ENCODE assay signal across 17 cellular contexts in the genomic region with DNA sequence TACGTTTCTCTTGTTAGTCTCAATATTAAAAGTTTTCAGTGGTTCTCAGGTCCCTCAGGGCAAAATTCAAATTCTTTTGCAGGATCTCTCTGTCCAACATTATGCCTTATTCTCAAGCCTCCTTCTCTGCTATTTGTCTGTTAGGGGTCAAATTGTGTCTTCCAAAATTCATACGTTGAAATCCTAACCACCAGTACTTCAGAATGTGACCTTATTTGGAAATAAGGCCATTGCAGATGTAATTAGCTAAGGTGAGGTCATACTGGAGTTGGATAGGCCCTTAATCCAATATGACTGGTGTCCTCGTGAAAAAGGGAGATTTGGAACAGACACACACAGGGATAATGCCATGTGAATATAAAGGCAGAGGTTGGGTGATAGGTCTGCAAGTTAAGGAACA.
"Had no signal": no experiment of that assay in that cellular context is flagged by ENCODE, and none has a peak within 500 bp of the region (broad histone marks: within the 10 kb centered on the region; RNA-seq: fewer than 3 reads in every experiment).

No MANE protein-coding gene starts in this region.

- H3K4me3 Mint-ChIP-seq: activated CD4-positive, alpha-beta T cell treated with anti-CD3 and anti-CD28 coated beads, Interleukin-2, amount 10 ng/mL, durations not matched to agents 7 days and 5 days; activated naive CD4-positive, alpha-beta T cell treated with anti-CD3 and anti-CD28 coated beads for 36 hours; activated T-helper 17 cell treated with anti-CD3 and anti-CD28 coated beads, Interleukin-2, amount 50 U/mL, for 72 hours; natural killer cell treated with Interleukin-12 subunit alpha and Interleukin-12 subunit beta and Interleukin-15 and Interleukin-18, amount 100 ng/mL, for 72 hours; stimulated activated naive CD8-positive, alpha-beta T cell treated with anti-CD3 and anti-CD28 coated beads, Interleukin-15, Interleukin-2, amounts not matched to agents 100 ng/mL and 50 ng/mL, for 24 hours; T-helper 1 cell treated with Interleukin-12 subunit alpha and Interleukin-12 subunit beta and Interleukin-4 antibody, amounts not matched to agents 30 μg/mL and 1 μg/mL, for 36 hours had no signal

- H3K9me3 ChIP-seq: esophagus muscularis mucosa, lower lobe of right lung, testis had no signal

- H3K27me3 ChIP-seq: esophagus muscularis mucosa, testis had no signal

- H3K4me1 Mint-ChIP-seq: activated CD4-positive, alpha-beta T cell treated with anti-CD3 and anti-CD28 coated beads, Interleukin-2, amount 10 ng/mL, durations not matched to agents 7 days and 5 days; activated T-helper 17 cell treated with anti-CD3 and anti-CD28 coated beads, Interleukin-2, amount 50 U/mL, for 72 hours had no signal

- H3K27ac Mint-ChIP-seq: activated CD4-positive, alpha-beta T cell treated with anti-CD3 and anti-CD28 coated beads, Interleukin-2, amount 10 ng/mL, durations not matched to agents 7 days and 5 days; activated naive CD4-positive, alpha-beta T cell treated with anti-CD3 and anti-CD28 coated beads for 36 hours; activated T-helper 17 cell treated with anti-CD3 and anti-CD28 coated beads, Interleukin-2, amount 50 U/mL, for 72 hours; natural killer cell treated with Interleukin-12 subunit alpha and Interleukin-12 subunit beta and Interleukin-15 and Interleukin-18, amount 100 ng/mL, for 72 hours; stimulated activated naive CD8-positive, alpha-beta T cell treated with anti-CD3 and anti-CD28 coated beads, Interleukin-15, Interleukin-2, amounts not matched to agents 100 ng/mL and 50 ng/mL, for 24 hours; T-helper 1 cell treated with Interleukin-12 subunit alpha and Interleukin-12 subunit beta and Interleukin-4 antibody, amounts not matched to agents 30 μg/mL and 1 μg/mL, for 36 hours had no signal

- H3K4me1 ChIP-seq: testis had no signal

- DNase-seq: activated CD4-positive, alpha-beta T cell treated with anti-CD3 and anti-CD28 coated beads, Interleukin-2, amount 10 ng/mL, durations not matched to agents 7 days and 5 days; activated CD4-positive, CD25-positive, alpha-beta regulatory T cell; activated naive CD4-positive, alpha-beta T cell treated with anti-CD3 and anti-CD28 coated beads for 36 hours; activated T-cell treated with anti-CD3 and anti-CD28 coated beads for 4 hours; central memory CD4-positive, alpha-beta T cell; glutamatergic neuron; left cardiac atrium; lower lobe of right lung; occipital lobe; stimulated activated CD4-positive, alpha-beta T cell treated with anti-CD3 and anti-CD28 coated beads, Interleukin-2, amount 100 ng/mL, for 48 hours; stimulated activated CD8-positive, alpha-beta memory T cell treated with anti-CD3 and anti-CD28 coated beads, Interleukin-4, amount 100 ng/mL, for 48 hours; testis had no signal

- H3K4me3 ChIP-seq: esophagus muscularis mucosa, lower lobe of right lung, testis had no signal

- H3K36me3 Mint-ChIP-seq: natural killer cell treated with Interleukin-12 subunit alpha and Interleukin-12 subunit beta and Interleukin-15 and Interleukin-18, amount 100 ng/mL, for 72 hours had no signal

- H3K9me3 Mint-ChIP-seq: activated CD4-positive, alpha-beta T cell treated with anti-CD3 and anti-CD28 coated beads, Interleukin-2, amount 10 ng/mL, durations not matched to agents 7 days and 5 days; activated naive CD4-positive, alpha-beta T cell treated with anti-CD3 and anti-CD28 coated beads for 36 hours; activated T-helper 17 cell treated with anti-CD3 and anti-CD28 coated beads, Interleukin-2, amount 50 U/mL, for 72 hours; natural killer cell treated with Interleukin-12 subunit alpha and Interleukin-12 subunit beta and Interleukin-15 and Interleukin-18, amount 100 ng/mL, for 72 hours; stimulated activated naive CD8-positive, alpha-beta T cell treated with anti-CD3 and anti-CD28 coated beads, Interleukin-15, Interleukin-2, amounts not matched to agents 100 ng/mL and 50 ng/mL, for 24 hours; T-helper 1 cell treated with Interleukin-12 subunit alpha and Interleukin-12 subunit beta and Interleukin-4 antibody, amounts not matched to agents 30 μg/mL and 1 μg/mL, for 36 hours had no signal

- ATAC-seq: activated T-helper 17 cell treated with anti-CD3 and anti-CD28 coated beads, Interleukin-2, amount 50 U/mL, for 72 hours; left cardiac atrium; lower lobe of right lung; natural killer cell treated with Interleukin-12 subunit alpha and Interleukin-12 subunit beta and Interleukin-15 and Interleukin-18, amount 100 ng/mL, for 72 hours had no signal

- H3K27me3 Mint-ChIP-seq: activated CD4-positive, alpha-beta T cell treated with anti-CD3 and anti-CD28 coated beads, Interleukin-2, amount 10 ng/mL, durations not matched to agents 7 days and 5 days had no signal

- H3K36me3 ChIP-seq: esophagus muscularis mucosa, lower lobe of right lung had no signal

- H3K27ac ChIP-seq: esophagus muscularis mucosa, lower lobe of right lung, testis had no signal
